Comparison of ENCODE assay signal across 18 cellular contexts in the genomic region with DNA sequence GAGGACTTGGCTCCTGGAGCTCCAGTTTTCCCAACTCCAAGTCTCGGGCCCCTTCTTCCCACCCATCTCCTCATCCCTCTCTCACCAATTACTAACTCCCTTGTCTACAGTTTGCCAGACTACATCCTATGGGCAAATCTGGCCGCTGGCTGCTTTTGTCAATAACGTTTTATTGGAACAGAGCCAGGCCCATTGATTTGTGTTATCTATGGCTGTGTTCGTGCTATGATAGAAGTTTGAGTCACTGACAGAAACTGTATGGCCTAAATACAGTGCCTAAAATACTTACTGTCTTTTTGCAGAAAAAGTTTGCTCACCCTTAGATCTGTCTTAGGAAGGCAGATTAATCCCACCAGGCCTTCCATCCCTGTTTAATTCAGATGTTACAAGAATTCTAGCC.
DNase-seq lines count a peak whose midpoint lies in the region; ATAC-seq lines count a peak whose summit lies in the region.
"Had no signal": no experiment of that assay in that cellular context is flagged by ENCODE, and none has a peak within 500 bp of the region (broad histone marks: within the 10 kb centered on the region; RNA-seq: fewer than 3 reads in every experiment).

No MANE protein-coding gene starts in this region.

- no peaks in the 10 kb centered on the region for H3K27me3 Mint-ChIP-seq in activated CD8-positive, alpha-beta memory T cell treated with anti-CD3 and anti-CD28 coated beads, Interleukin-2, amount 10 ng/mL, durations not matched to agents 7 days and 5 days
- no peaks in the 10 kb centered on the region for H3K27me3 Mint-ChIP-seq in activated naive CD8-positive, alpha-beta T cell treated with anti-CD3 and anti-CD28 coated beads, Interleukin-2, amount 10 ng/mL, durations not matched to agents 7 days and 5 days
- H3K27me3 Mint-ChIP-seq in stimulated activated memory B cell treated with anti-CD40 and anti-IgM and Interleukin-4, amounts not matched to agents 10 μg/mL and 1 μg/mL and 100 μg/mL, for 72 hours, result no peaks in the 10 kb centered on the region
- H3K27me3 Mint-ChIP-seq: type B pancreatic cell had no signal

- no peaks in the 10 kb centered on the region for H3K9me3 Mint-ChIP-seq in activated CD8-positive, alpha-beta memory T cell treated with anti-CD3 and anti-CD28 coated beads, Interleukin-2, amount 10 ng/mL, durations not matched to agents 7 days and 5 days (ENCODE audit: low read depth)
- H3K9me3 Mint-ChIP-seq in activated naive CD8-positive, alpha-beta T cell treated with anti-CD3 and anti-CD28 coated beads, Interleukin-2, amount 10 ng/mL, durations not matched to agents 7 days and 5 days, result no peaks in the 10 kb centered on the region
- H3K9me3 Mint-ChIP-seq in stimulated activated memory B cell treated with anti-CD40 and anti-IgM and Interleukin-4, amounts not matched to agents 10 μg/mL and 1 μg/mL and 100 μg/mL, for 72 hours, result no peaks in the 10 kb centered on the region
- H3K9me3 Mint-ChIP-seq: type B pancreatic cell, WTC11 had no signal

- peak overlapping the region; percentile 74 for H3K27ac Mint-ChIP-seq in activated CD8-positive, alpha-beta memory T cell treated with anti-CD3 and anti-CD28 coated beads, Interleukin-2, amount 10 ng/mL, durations not matched to agents 7 days and 5 days
- peak overlapping the region; percentile 82 for H3K27ac Mint-ChIP-seq in activated naive CD8-positive, alpha-beta T cell treated with anti-CD3 and anti-CD28 coated beads, Interleukin-2, amount 10 ng/mL, durations not matched to agents 7 days and 5 days
- H3K27ac Mint-ChIP-seq in stimulated activated memory B cell treated with anti-CD40 and anti-IgM and Interleukin-4, amounts not matched to agents 10 μg/mL and 1 μg/mL and 100 μg/mL, for 72 hours, result peak overlapping the region; percentile 82
- H3K27ac Mint-ChIP-seq: type B pancreatic cell had no signal

- peaks cover 29% of the 10 kb centered on the region for H3K36me3 Mint-ChIP-seq in activated CD8-positive, alpha-beta memory T cell treated with anti-CD3 and anti-CD28 coated beads, Interleukin-2, amount 10 ng/mL, durations not matched to agents 7 days and 5 days
- H3K36me3 Mint-ChIP-seq in activated naive CD8-positive, alpha-beta T cell treated with anti-CD3 and anti-CD28 coated beads, Interleukin-2, amount 10 ng/mL, durations not matched to agents 7 days and 5 days, result peaks cover 39% of the 10 kb centered on the region
- H3K36me3 Mint-ChIP-seq in stimulated activated memory B cell treated with anti-CD40 and anti-IgM and Interleukin-4, amounts not matched to agents 10 μg/mL and 1 μg/mL and 100 μg/mL, for 72 hours, result peaks cover 32% of the 10 kb centered on the region
- H3K36me3 Mint-ChIP-seq: type B pancreatic cell, WTC11 had no signal

- no peak for ATAC-seq in activated CD8-positive, alpha-beta memory T cell treated with anti-CD3 and anti-CD28 coated beads, Interleukin-2, amount 10 ng/mL, durations not matched to agents 7 days and 5 days
- no peak for ATAC-seq in activated naive CD8-positive, alpha-beta T cell treated with anti-CD3 and anti-CD28 coated beads, Interleukin-2, amount 10 ng/mL, durations not matched to agents 7 days and 5 days (ENCODE audit: low read depth)
- ATAC-seq in stimulated activated memory B cell treated with anti-CD40 and anti-IgM and Interleukin-4, amounts not matched to agents 10 μg/mL and 1 μg/mL and 100 μg/mL, for 72 hours, result no peak
- ATAC-seq: gastrocnemius medialis, left cardiac atrium, WTC11 had no signal

- POLR2A ChIA-PET in activated naive CD8-positive, alpha-beta T cell treated with anti-CD3 and anti-CD28 coated beads, Interleukin-2, amount 10 ng/mL, durations not matched to agents 7 days and 5 days (lab: Charles Lee), result no interaction called here

- no peak overlapping the region for H3K4me3 Mint-ChIP-seq in activated CD8-positive, alpha-beta memory T cell treated with anti-CD3 and anti-CD28 coated beads, Interleukin-2, amount 10 ng/mL, durations not matched to agents 7 days and 5 days
- peak overlapping the region; percentile 63 for H3K4me3 Mint-ChIP-seq in activated naive CD8-positive, alpha-beta T cell treated with anti-CD3 and anti-CD28 coated beads, Interleukin-2, amount 10 ng/mL, durations not matched to agents 7 days and 5 days
- no peak overlapping the region for H3K4me3 Mint-ChIP-seq in stimulated activated memory B cell treated with anti-CD40 and anti-IgM and Interleukin-4, amounts not matched to agents 10 μg/mL and 1 μg/mL and 100 μg/mL, for 72 hours
- H3K4me3 Mint-ChIP-seq: type B pancreatic cell, WTC11 had no signal

- CTCF ChIA-PET in activated CD8-positive, alpha-beta memory T cell treated with anti-CD3 and anti-CD28 coated beads, Interleukin-2, amount 10 ng/mL, durations not matched to agents 7 days and 5 days (lab: Charles Lee), result no interaction called here

- no peak for DNase-seq in activated CD8-positive, alpha-beta memory T cell treated with anti-CD3 and anti-CD28 coated beads, Interleukin-2, amount 10 ng/mL, durations not matched to agents 7 days and 5 days
- DNase-seq in activated CD8-positive, alpha-beta memory T cell treated with anti-CD3 and anti-CD28 coated beads, Interleukin-2, amount 50 U/mL, for 48 hours, result no peak
- DNase-seq in NCI-H146 (lab: John Stamatoyannopoulos, UW) (peak; percentile 65), NCI-H2029 (lab: John Stamatoyannopoulos, UW) (no peak), SW480 (ENCODE audit: low spot score) (no peak), NCI-H524 (lab: John Stamatoyannopoulos, UW) (no peak)
- no peak for DNase-seq in activated naive CD8-positive, alpha-beta T cell treated with anti-CD3 and anti-CD28 coated beads, Interleukin-2, amount 10 ng/mL, durations not matched to agents 7 days and 5 days
- DNase-seq: ACHN; activated CD8-positive, alpha-beta memory T cell treated with anti-CD3 and anti-CD28 coated beads, Interleukin-2, amount 50 U/mL, for 4 hours; gastrocnemius medialis; left cardiac atrium; NCI-H187; NCI-H446 treated with DMSO at 0.1 percent for 48 hours; SHP77; stimulated activated CD4-positive, alpha-beta T cell treated with anti-CD3 and anti-CD28 coated beads, Interleukin-12 subunit alpha, Interleukin-12 subunit beta, amount 100 ng/mL, for 4 hours had no signal

- H3K4me1 Mint-ChIP-seq in activated CD8-positive, alpha-beta memory T cell treated with anti-CD3 and anti-CD28 coated beads, Interleukin-2, amount 10 ng/mL, durations not matched to agents 7 days and 5 days, result peaks cover 70% of the 10 kb centered on the region
- H3K4me1 Mint-ChIP-seq in activated naive CD8-positive, alpha-beta T cell treated with anti-CD3 and anti-CD28 coated beads, Interleukin-2, amount 10 ng/mL, durations not matched to agents 7 days and 5 days, result peaks cover 62% of the 10 kb centered on the region
- peaks cover 73% of the 10 kb centered on the region for H3K4me1 Mint-ChIP-seq in stimulated activated memory B cell treated with anti-CD40 and anti-IgM and Interleukin-4, amounts not matched to agents 10 μg/mL and 1 μg/mL and 100 μg/mL, for 72 hours
